1 cellular context compared by ENCODE assay signal in the genomic region with DNA sequence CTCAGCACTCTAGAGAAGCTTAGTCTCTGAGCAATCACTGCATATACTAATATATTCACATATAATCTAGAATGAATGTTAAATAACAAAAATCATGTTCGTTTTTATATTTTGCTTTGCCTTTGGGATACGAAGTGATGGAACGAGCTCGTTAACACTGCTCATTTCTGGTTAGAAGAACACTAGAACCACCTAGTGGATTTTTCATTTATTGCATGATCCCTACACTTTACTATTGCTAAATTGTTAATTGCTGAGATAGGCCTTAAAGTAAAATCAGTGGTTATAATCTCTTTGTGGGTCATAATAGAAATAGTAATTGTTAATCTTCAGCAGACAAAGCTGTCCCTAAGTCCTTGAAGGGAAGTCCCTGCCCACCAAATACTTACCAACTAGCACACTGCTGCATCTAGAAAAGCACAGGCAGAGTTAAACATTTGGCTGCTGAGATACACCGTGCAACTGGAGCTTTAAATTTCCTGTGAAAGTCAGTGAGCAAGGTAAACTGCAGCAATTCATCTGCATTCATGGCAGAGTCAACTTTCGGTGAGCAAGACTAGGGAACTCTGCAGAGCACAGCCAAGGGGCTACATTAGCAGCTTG.
TF ChIP-seq lines count a peak whose summit lies in the region.

No MANE protein-coding gene starts in this region.

TF ChIP-seq in HCT116, 20 proteins besides CTCF, POLR2A, EP300 and RAD21 (continued from another document):
- no peak for TF ChIP-seq TCF7L2 (IDR thresholded peaks at IDR 0.05; ENCODE audit: borderline replicate concordance, extremely low read depth, insufficient read depth, insufficient read length)
